18 cellular contexts compared by ENCODE assay signal in the genomic region with DNA sequence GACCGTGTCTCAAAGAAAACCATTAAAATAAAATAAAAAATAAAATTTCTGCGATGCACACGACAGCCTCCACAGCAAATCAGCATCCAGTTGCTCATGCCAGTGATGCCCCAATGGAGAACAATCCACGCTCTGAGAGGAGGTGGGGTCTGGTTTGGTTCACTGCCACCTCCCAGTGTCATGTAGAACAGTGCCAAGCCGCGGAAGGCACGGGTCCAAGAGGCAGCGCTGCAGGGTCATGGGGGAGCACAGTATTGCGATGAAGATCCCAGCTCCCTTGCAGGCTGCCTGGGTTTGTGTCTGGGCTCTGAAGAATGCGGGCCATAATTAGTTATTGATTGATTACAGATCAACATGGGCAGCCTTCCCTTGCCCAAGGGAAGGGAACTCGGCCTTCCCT.
"Had no signal": no experiment of that assay in that cellular context is flagged by ENCODE, and none has a peak within 500 bp of the region (broad histone marks: within the 10 kb centered on the region; RNA-seq: fewer than 3 reads in every experiment).

No MANE protein-coding gene starts in this region.

- H3K27me3 Mint-ChIP-seq: activated naive CD8-positive, alpha-beta T cell treated with anti-CD3 and anti-CD28 coated beads, Interleukin-2, amount 50 U/mL, for 24 hours; natural killer cell treated with Interleukin-12 subunit alpha and Interleukin-12 subunit beta and Interleukin-15 and Interleukin-18, amount 100 ng/mL, for 72 hours had no signal

- DNase-seq: activated CD4-positive, alpha-beta T cell treated with anti-CD3 and anti-CD28 coated beads, Interleukin-2, amount 50 U/mL, for 1 hour; activated CD4-positive, CD25-positive, alpha-beta regulatory T cell treated with anti-CD3 and anti-CD28 coated beads, Interleukin-2, amount 50 U/mL, for 72 hours; activated CD8-positive, alpha-beta memory T cell treated with anti-CD3 and anti-CD28 coated beads for 24 hours; activated CD8-positive, alpha-beta memory T cell treated with anti-CD3 and anti-CD28 coated beads, Interleukin-2, amount 50 U/mL, for 48 hours; activated effector memory CD4-positive, alpha-beta T cell treated with Interleukin-2 at 50 U/mL for 16 hours; activated naive CD4-positive, alpha-beta T cell treated with anti-CD3 and anti-CD28 coated beads, Interleukin-2, amount 10 ng/mL, durations not matched to agents 7 days and 5 days; activated naive CD8-positive, alpha-beta T cell treated with anti-CD3 and anti-CD28 coated beads, Interleukin-2, amount 50 U/mL, for 24 hours; activated T-cell treated with anti-CD3 and anti-CD28 coated beads, Interleukin-2, amount 50 U/mL, for 48 hours; aorta; endodermal cell; stimulated activated CD4-positive, alpha-beta T cell treated with anti-CD3 and anti-CD28 coated beads, Interleukin-4, amount 100 ng/mL, for 24 hours; T-helper 2 cell; upper lobe of left lung had no signal

- H3K4me1 Mint-ChIP-seq: activated naive CD4-positive, alpha-beta T cell treated with anti-CD3 and anti-CD28 coated beads, Interleukin-2, amount 10 ng/mL, durations not matched to agents 7 days and 5 days; activated naive CD8-positive, alpha-beta T cell treated with anti-CD3 and anti-CD28 coated beads, Interleukin-2, amount 50 U/mL, for 24 hours; endodermal cell; stimulated activated effector memory CD8-positive, alpha-beta T cell treated with anti-CD3 and anti-CD28 coated beads, Interleukin-12 subunit alpha, Interleukin-12 subunit beta, amount 100 ng/mL, for 72 hours had no signal

- H3K9me3 ChIP-seq: thoracic aorta, upper lobe of left lung had no signal

- H3K9ac ChIP-seq: parathyroid adenoma had no signal

- H3K4me1 ChIP-seq: parathyroid adenoma had no signal

- H3K36me3 Mint-ChIP-seq: activated naive CD4-positive, alpha-beta T cell treated with anti-CD3 and anti-CD28 coated beads, Interleukin-2, amount 10 ng/mL, durations not matched to agents 7 days and 5 days; natural killer cell treated with Interleukin-12 subunit alpha and Interleukin-12 subunit beta and Interleukin-15 and Interleukin-18, amount 100 ng/mL, for 72 hours; stimulated activated effector memory CD8-positive, alpha-beta T cell treated with anti-CD3 and anti-CD28 coated beads, Interleukin-12 subunit alpha, Interleukin-12 subunit beta, amount 100 ng/mL, for 72 hours had no signal

- H3K27ac Mint-ChIP-seq: activated naive CD4-positive, alpha-beta T cell treated with anti-CD3 and anti-CD28 coated beads, Interleukin-2, amount 10 ng/mL, durations not matched to agents 7 days and 5 days; activated naive CD8-positive, alpha-beta T cell treated with anti-CD3 and anti-CD28 coated beads, Interleukin-2, amount 50 U/mL, for 24 hours; endodermal cell; natural killer cell treated with Interleukin-12 subunit alpha and Interleukin-12 subunit beta and Interleukin-15 and Interleukin-18, amount 100 ng/mL, for 72 hours; stimulated activated effector memory CD8-positive, alpha-beta T cell treated with anti-CD3 and anti-CD28 coated beads, Interleukin-12 subunit alpha, Interleukin-12 subunit beta, amount 100 ng/mL, for 72 hours had no signal

- H3K4me3 ChIP-seq: thoracic aorta, upper lobe of left lung had no signal

- H3K4me3 Mint-ChIP-seq: activated naive CD4-positive, alpha-beta T cell treated with anti-CD3 and anti-CD28 coated beads, Interleukin-2, amount 10 ng/mL, durations not matched to agents 7 days and 5 days; activated naive CD8-positive, alpha-beta T cell treated with anti-CD3 and anti-CD28 coated beads, Interleukin-2, amount 50 U/mL, for 24 hours; endodermal cell; natural killer cell treated with Interleukin-12 subunit alpha and Interleukin-12 subunit beta and Interleukin-15 and Interleukin-18, amount 100 ng/mL, for 72 hours; stimulated activated effector memory CD8-positive, alpha-beta T cell treated with anti-CD3 and anti-CD28 coated beads, Interleukin-12 subunit alpha, Interleukin-12 subunit beta, amount 100 ng/mL, for 72 hours had no signal

- H3K27ac ChIP-seq: parathyroid adenoma, thoracic aorta, upper lobe of left lung, VCaP had no signal

- H3K36me3 ChIP-seq: thoracic aorta, upper lobe of left lung had no signal

- H3K9me3 Mint-ChIP-seq: activated naive CD4-positive, alpha-beta T cell treated with anti-CD3 and anti-CD28 coated beads, Interleukin-2, amount 10 ng/mL, durations not matched to agents 7 days and 5 days; activated naive CD8-positive, alpha-beta T cell treated with anti-CD3 and anti-CD28 coated beads, Interleukin-2, amount 50 U/mL, for 24 hours; endodermal cell; natural killer cell treated with Interleukin-12 subunit alpha and Interleukin-12 subunit beta and Interleukin-15 and Interleukin-18, amount 100 ng/mL, for 72 hours; stimulated activated effector memory CD8-positive, alpha-beta T cell treated with anti-CD3 and anti-CD28 coated beads, Interleukin-12 subunit alpha, Interleukin-12 subunit beta, amount 100 ng/mL, for 72 hours had no signal

- H3K27me3 ChIP-seq: upper lobe of left lung had no signal
